Comparison of ENCODE assay signal across 8 cellular contexts in genomic region chr12:53623526-53623925, GRCh38. TPM values are rescaled to one million over a fixed set of nuclear protein-coding genes. Genes with fewer than 3 reads are reported as not detected.
DNase-seq lines count a peak whose midpoint lies in the region; ATAC-seq and TF ChIP-seq lines count a peak whose summit lies in the region.

No MANE protein-coding gene starts in this region.

- H3K4me3 Mint-ChIP-seq in activated CD4-positive, alpha-beta T cell treated with anti-CD3 and anti-CD28 coated beads, Interleukin-2, amount 10 ng/mL, durations not matched to agents 7 days and 5 days: peak overlapping the region; percentile 100

- H3K36me3 Mint-ChIP-seq in activated CD4-positive, alpha-beta T cell treated with anti-CD3 and anti-CD28 coated beads, Interleukin-2, amount 10 ng/mL, durations not matched to agents 7 days and 5 days (ENCODE audit: low read depth): peaks cover 9% of the 10 kb centered on the region

- peak overlapping the region; percentile 58 to 63 for H3K4me3 ChIP-seq in tibial artery

- ATAC-seq in HG03135 (IDR thresholded peaks at IDR 0.05; ENCODE audit: unreplicated experiment): no peak

- no peak for DNase-seq in activated CD4-positive, alpha-beta T cell treated with anti-CD3 and anti-CD28 coated beads, Interleukin-2, amount 10 ng/mL, durations not matched to agents 7 days and 5 days
- DNase-seq in activated CD4-positive, alpha-beta T cell treated with anti-CD3 and anti-CD28 coated beads for 1 hour: no peak
- DNase-seq in amniotic epithelial cell (ENCODE audit: low read depth) (peak; percentile 80), tibial artery (peak in 1 of 2 donors; percentile 33), SHP77 treated with DMSO at 0.1 percent for 48 hours (lab: John Stamatoyannopoulos, UW) (no peak), NCI-H1105 (lab: John Stamatoyannopoulos, UW) (no peak)

- H3K9me3 Mint-ChIP-seq in activated CD4-positive, alpha-beta T cell treated with anti-CD3 and anti-CD28 coated beads, Interleukin-2, amount 10 ng/mL, durations not matched to agents 7 days and 5 days: no peaks in the 10 kb centered on the region

- peak overlapping the region; percentile 63 for H3K27ac Mint-ChIP-seq in activated CD4-positive, alpha-beta T cell treated with anti-CD3 and anti-CD28 coated beads, Interleukin-2, amount 10 ng/mL, durations not matched to agents 7 days and 5 days

- H3K27me3 Mint-ChIP-seq in activated CD4-positive, alpha-beta T cell treated with anti-CD3 and anti-CD28 coated beads, Interleukin-2, amount 10 ng/mL, durations not matched to agents 7 days and 5 days: no peaks in the 10 kb centered on the region

- no peaks in the 10 kb centered on the region for H3K9me3 ChIP-seq in tibial artery

- H3K4me1 Mint-ChIP-seq in activated CD4-positive, alpha-beta T cell treated with anti-CD3 and anti-CD28 coated beads, Interleukin-2, amount 10 ng/mL, durations not matched to agents 7 days and 5 days: peaks cover 52% of the 10 kb centered on the region

- H3K4me1 ChIP-seq in tibial artery: peaks cover 0 to 65% (median 28%) of the 10 kb centered on the region in 4 donors

- no peak for TF ChIP-seq CTCF in tibial artery (IDR thresholded peaks at IDR 0.05)

- H3K36me3 ChIP-seq in tibial artery: no peaks in the 10 kb centered on the region

- CTCF ChIA-PET in activated CD4-positive, alpha-beta T cell treated with anti-CD3 and anti-CD28 coated beads, Interleukin-2, amount 10 ng/mL, durations not matched to agents 7 days and 5 days (lab: Charles Lee): interaction anchor here (0.8 to 3.0 kb wide), 5 partner anchors 12 to 120 kb away, joined by 3 to 22 read pairs (median 4); partner anchors contain the start of gene ATP5MC2

- intact Hi-C loops in tibial artery (cut with DNase I; ENCODE audit: low total_unique reads): loop anchor here (10.0 kb wide), 2 partner anchors 51 to 79 kb away; partner anchors contain the start of gene ATP5MC2

- POLR2A ChIA-PET in activated CD4-positive, alpha-beta T cell treated with anti-CD3 and anti-CD28 coated beads, Interleukin-2, amount 10 ng/mL, durations not matched to agents 7 days and 5 days (lab: Charles Lee): no interaction called here

- peak overlapping the region; percentile 88 for H3K27ac ChIP-seq in layer of hippocampus (ENCODE audit: low read depth, low read length)
- peak overlapping the region; percentile 86 to 89 for H3K27ac ChIP-seq in tibial artery

- H3K27me3 ChIP-seq in layer of hippocampus (ENCODE audit: control insufficient read depth, insufficient read depth, low read length) (no peaks in the 10 kb centered on the region), tibial artery (no peaks in the 10 kb centered on the region)

RNA-seq across cellular contexts. Expression of gene ATF7, which starts 2.7 kb away (rescaled TPM):
- 10 to 100 TPM; 28.6 to 43.0 TPM for total RNA-seq in activated CD4-positive, alpha-beta T cell treated with anti-CD3 and anti-CD28 coated beads, Interleukin-2, amount 10 ng/mL, durations not matched to agents 7 days and 5 days

RNA-seq across cellular contexts. Expression of gene ATP5MC2, which starts 52.4 kb away (rescaled TPM):
- total RNA-seq in activated CD4-positive, alpha-beta T cell treated with anti-CD3 and anti-CD28 coated beads, Interleukin-2, amount 10 ng/mL, durations not matched to agents 7 days and 5 days: 100 to 1,000 TPM; 298 to 356 TPM
